Comparison of ENCODE assay signal across 9 cellular contexts in the genomic region with DNA sequence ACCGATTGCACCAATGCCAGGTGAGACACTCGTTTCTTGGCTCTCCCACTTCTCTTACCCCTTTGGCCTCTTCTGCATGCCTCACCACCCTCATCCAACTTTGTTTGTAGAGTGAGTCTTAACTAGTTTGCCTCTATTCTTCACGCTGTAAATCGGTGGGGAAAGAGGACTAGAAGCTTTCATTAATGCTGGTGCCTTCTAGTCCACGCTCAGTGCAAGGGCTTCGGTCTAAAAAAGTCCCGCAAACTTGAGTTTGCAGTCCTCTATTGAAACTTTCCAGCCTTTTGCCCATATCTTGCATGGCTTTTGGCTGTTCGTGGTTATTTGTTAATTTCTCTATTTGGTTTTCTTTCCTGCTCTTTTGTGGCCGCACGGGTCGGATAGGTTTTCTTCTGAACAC. TPM values are rescaled to one million over a fixed set of nuclear protein-coding genes. Genes with fewer than 3 reads are reported as not detected.
DNase-seq lines count a peak whose midpoint lies in the region; ATAC-seq, FAIRE-seq and TF ChIP-seq lines count a peak whose summit lies in the region.
"Had no signal": no experiment of that assay in that cellular context is flagged by ENCODE, and none has a peak within 500 bp of the region (broad histone marks: within the 10 kb centered on the region; RNA-seq: fewer than 3 reads in every experiment).

No MANE protein-coding gene starts in this region.

- TF ChIP-seq CTCF in left ventricle myocardium inferior (IDR thresholded peaks at IDR 0.05; ENCODE audit: borderline replicate concordance) = no peak
- no peak for TF ChIP-seq CTCF in brain microvascular endothelial cell (IDR thresholded peaks at IDR 0.05; ENCODE audit: low read depth, low read length, missing control alignments)
- no peak for TF ChIP-seq CTCF in vagina (IDR thresholded peaks at IDR 0.05)

- DNase-seq in left ventricle myocardium inferior (no peak), Right ventricle myocardium inferior (ENCODE audit: missing footprints) (no peak), brain microvascular endothelial cell (no peak), vagina (ENCODE audit: extremely low spot score in 2 of 2) (no peak), GM03348 (ENCODE audit: low spot score) (no peak), COR-L47 (lab: John Stamatoyannopoulos, UW) (no peak), urothelium cell line (ENCODE audit: low spot score) (no peak)
- no peak for DNase-seq in naive thymus-derived CD4-positive, alpha-beta T cell
- DNase-seq: WERI-Rb-1 had no signal

- ATAC-seq in Right ventricle myocardium inferior = no peak
- no peak for ATAC-seq in naive thymus-derived CD4-positive, alpha-beta T cell

- intact Hi-C loops in left ventricle myocardium inferior (cut with micrococcal nuclease) (no loop called here), Right ventricle myocardium inferior (cut with DNase I) (no loop called here), vagina (cut with DNase I) (no loop called here)
- intact Hi-C loops in naive thymus-derived CD4-positive, alpha-beta T cell (cut with micrococcal nuclease) = no loop called here

- no peak for TF ChIP-seq POLR2A in vagina (IDR thresholded peaks at IDR 0.05)

- H3K4me1 ChIP-seq in left ventricle myocardium inferior (peaks cover 7% of the 10 kb centered on the region), vagina (peaks cover 18% of the 10 kb centered on the region)
- H3K4me1 ChIP-seq in naive thymus-derived CD4-positive, alpha-beta T cell (ENCODE audit: control insufficient read depth in 2 of 2, insufficient read depth in 2 of 2, low read length in 2 of 2) = peaks cover 0 to 9% of the 10 kb centered on the region in 2 donors

- H3K36me3 ChIP-seq in left ventricle myocardium inferior = no peaks in the 10 kb centered on the region
- H3K36me3 ChIP-seq in brain microvascular endothelial cell (replicated peaks) = no peaks in the 10 kb centered on the region
- H3K36me3 ChIP-seq in naive thymus-derived CD4-positive, alpha-beta T cell (ENCODE audit: control insufficient read depth in 2 of 3, insufficient read depth in 3 of 3, low read length in 3 of 3) = no peaks in the 10 kb centered on the region
- H3K36me3 ChIP-seq in vagina = no peaks in the 10 kb centered on the region
- H3K36me3 ChIP-seq: WERI-Rb-1 had no signal

- CTCF ChIA-PET in naive thymus-derived CD4-positive, alpha-beta T cell (lab: Charles Lee) = no interaction called here

- POLR2A ChIA-PET in naive thymus-derived CD4-positive, alpha-beta T cell (lab: Charles Lee) = no interaction called here

- H3K27ac Mint-ChIP-seq in naive thymus-derived CD4-positive, alpha-beta T cell = no peak overlapping the region

- H3K27ac ChIP-seq in left ventricle myocardium inferior (replicated peaks) (no peak overlapping the region), brain microvascular endothelial cell (no peak overlapping the region), vagina (no peak overlapping the region)
- H3K27ac ChIP-seq in naive thymus-derived CD4-positive, alpha-beta T cell (ENCODE audit: low read depth, low read length) = no peak overlapping the region
- H3K27ac ChIP-seq: WERI-Rb-1 had no signal

- no peaks in the 10 kb centered on the region for H3K36me3 Mint-ChIP-seq in naive thymus-derived CD4-positive, alpha-beta T cell

- peaks cover 0 to 14% (median 11%) of the 10 kb centered on the region in 7 donors for H3K4me1 Mint-ChIP-seq in naive thymus-derived CD4-positive, alpha-beta T cell

- H3K27me3 ChIP-seq in left ventricle myocardium inferior (ENCODE audit: low read depth) = peaks cover 43% of the 10 kb centered on the region
- no peaks in the 10 kb centered on the region for H3K27me3 ChIP-seq in brain microvascular endothelial cell (replicated peaks)
- H3K27me3 ChIP-seq in naive thymus-derived CD4-positive, alpha-beta T cell (ENCODE audit: control insufficient read depth in 2 of 2, insufficient read depth in 2 of 2, low read length in 2 of 2) = peaks cover 0 to 3% of the 10 kb centered on the region in 2 donors
- H3K27me3 ChIP-seq in vagina = no peaks in the 10 kb centered on the region

- no peak for FAIRE-seq in urothelium cell line (lab: Jason Lieb, UNC)

- H3K9me3 Mint-ChIP-seq in naive thymus-derived CD4-positive, alpha-beta T cell = no peaks in the 10 kb centered on the region

- H3K27me3 Mint-ChIP-seq in naive thymus-derived CD4-positive, alpha-beta T cell = peaks cover 22 to 35% (median 30%) of the 10 kb centered on the region in 5 donors

- H3K9me3 ChIP-seq in left ventricle myocardium inferior (replicated peaks) = no peaks in the 10 kb centered on the region
- H3K9me3 ChIP-seq in naive thymus-derived CD4-positive, alpha-beta T cell (ENCODE audit: control insufficient read depth in 2 of 3, low read length in 3 of 3) = no peaks in the 10 kb centered on the region
- no peaks in the 10 kb centered on the region for H3K9me3 ChIP-seq in vagina

- in situ Hi-C loops in brain microvascular endothelial cell (cut with HindIII; ENCODE audit: low pct_ligation_motif_present, low sequenced_read_pairs) = no loop called here

- H3K4me3 Mint-ChIP-seq in naive thymus-derived CD4-positive, alpha-beta T cell = peak overlapping the region; percentile 67 to 81 (median 75)

- peak overlapping the region; percentile 61 for H3K4me3 ChIP-seq in left ventricle myocardium inferior
- H3K4me3 ChIP-seq in brain microvascular endothelial cell (ENCODE audit: low read depth, low read length) = peak overlapping the region; percentile 57
- H3K4me3 ChIP-seq in naive thymus-derived CD4-positive, alpha-beta T cell (ENCODE audit: low read length) = no peak overlapping the region
- peak overlapping the region; percentile 40 to 42 for H3K4me3 ChIP-seq in vagina

RNA-seq across cellular contexts. Expression of gene DACH2, which starts 0.8 kb away (rescaled TPM):
- total RNA-seq in left ventricle myocardium inferior (not detected), Right ventricle myocardium inferior (not detected), vagina (not detected)
- not detected for total RNA-seq in naive thymus-derived CD4-positive, alpha-beta T cell
- polyA plus RNA-seq in naive thymus-derived CD4-positive, alpha-beta T cell = not detected
